In genomic region chrY:19076914-19077697, GRCh38 we compare ENCODE assay signal across 8 cellular contexts.
A peak's percentile ranks its signal among the peaks of the same experiment; 100 is the strongest.
DNase-seq lines count a peak whose midpoint lies in the region; ATAC-seq and TF ChIP-seq lines count a peak whose summit lies in the region.

No MANE protein-coding gene starts in this region.

- no peaks in the 10 kb centered on the region for H3K36me3 ChIP-seq in BJ (ENCODE audit: control insufficient read depth, insufficient read depth, low read length)
- no peaks in the 10 kb centered on the region for H3K36me3 ChIP-seq in muscle layer of duodenum (ENCODE audit: control insufficient read depth in 1 of 2, insufficient read depth in 2 of 2, low read length in 2 of 2)
- H3K36me3 ChIP-seq in A673 (ENCODE audit: insufficient read depth, low read length, poor library complexity, severe bottlenecking): no peaks in the 10 kb centered on the region

- intact Hi-C loops in A673 (cut with micrococcal nuclease; ENCODE audit: unreplicated experiment): no loop called here

- H3K4me3 ChIP-seq in BJ (ENCODE audit: low read depth, low read length) (peak overlapping the region; percentile 62), muscle layer of duodenum (ENCODE audit: low read depth in 1 of 2, low read length in 2 of 2) (peak overlapping the region; percentile 66 to 70), A673 (ENCODE audit: low read depth, low read length, poor library complexity, severe bottlenecking) (no peak overlapping the region)

- H3K4me1 ChIP-seq in muscle layer of duodenum (ENCODE audit: control insufficient read depth in 1 of 2, insufficient read depth in 2 of 2, low read length in 2 of 2) (no peaks in the 10 kb centered on the region), A673 (ENCODE audit: insufficient read depth, low read length, poor library complexity, severe bottlenecking) (no peaks in the 10 kb centered on the region)

- H3K27ac ChIP-seq in caudate nucleus (ENCODE audit: low read depth, low read length) (no peak overlapping the region), muscle layer of duodenum (ENCODE audit: low read length) (peak overlapping the region; percentile 60), A673 (ENCODE audit: low read depth, low read length, poor library complexity, severe bottlenecking) (no peak overlapping the region)

- CTCF ChIA-PET in BJ (lab: Yijun Ruan, JAX): interaction anchor here (0.6 kb wide), 1 partner anchor 13 kb away, joined by 4 read pairs; no protein-coding TSS in a partner anchor
- CTCF ChIA-PET in A673 (lab: Charles Lee): no interaction called here

- H3K9me3 ChIP-seq in muscle layer of duodenum (ENCODE audit: control insufficient read depth in 1 of 2, low read length in 2 of 2) (no peaks in the 10 kb centered on the region), A673 (ENCODE audit: low read depth, low read length, poor library complexity, severe bottlenecking) (no peaks in the 10 kb centered on the region)

- H3K27me3 ChIP-seq in BJ (ENCODE audit: control insufficient read depth, insufficient read depth, low read length): no peaks in the 10 kb centered on the region
- H3K27me3 ChIP-seq in muscle layer of duodenum (ENCODE audit: low read depth, low read length): no peaks in the 10 kb centered on the region
- no peaks in the 10 kb centered on the region for H3K27me3 ChIP-seq in A673 (replicated peaks; ENCODE audit: insufficient read depth, low read depth, low read length, poor library complexity)

- DNase-seq in BJ (ENCODE audit: low read depth) (peak; percentile 38), caudate nucleus (lab: John Stamatoyannopoulos, UW) (peak in 33 of 61 donors; percentile 6 to 75 (median 34)), AML-193 (lab: John Stamatoyannopoulos, UW) (no peak), A673 (ENCODE audit: low spot score) (no peak)

- BruUV-seq in A673 (replicated peaks; lab: Mats Ljungman, UMichigan): no TSS peak

- ATAC-seq in HG03139 (IDR thresholded peaks at IDR 0.05; ENCODE audit: unreplicated experiment): peak; percentile 76
- no peak for ATAC-seq in HG03378 (IDR thresholded peaks at IDR 0.05; ENCODE audit: unreplicated experiment)
- no peak for ATAC-seq in HG03097 (IDR thresholded peaks at IDR 0.05; ENCODE audit: low FRiP score, unreplicated experiment)

- POLR2A ChIA-PET in BJ (lab: Charles Lee): no interaction called here
- POLR2A ChIA-PET in A673 (lab: Charles Lee; ENCODE audit: low non-redundant PET): no interaction called here

- TF ChIP-seq CTCF in BJ (IDR thresholded peaks at IDR 0.05; ENCODE audit: insufficient read depth, low read depth, low read length) (no peak), A673 (conservative IDR thresholded peaks at IDR 0.05; ENCODE audit: low read depth, low read length) (no peak)

Comparison
In these comparisons a context has a peak if more than half of its experiments do, and no peak if none do; other contexts are left out.
1. DNase-seq: peak in BJ (single experiment) and caudate nucleus (33 of 61); none in AML-193 (0 of 2) and A673 (single experiment).